ENCODE assay signal across 24 cellular contexts in the genomic region with DNA sequence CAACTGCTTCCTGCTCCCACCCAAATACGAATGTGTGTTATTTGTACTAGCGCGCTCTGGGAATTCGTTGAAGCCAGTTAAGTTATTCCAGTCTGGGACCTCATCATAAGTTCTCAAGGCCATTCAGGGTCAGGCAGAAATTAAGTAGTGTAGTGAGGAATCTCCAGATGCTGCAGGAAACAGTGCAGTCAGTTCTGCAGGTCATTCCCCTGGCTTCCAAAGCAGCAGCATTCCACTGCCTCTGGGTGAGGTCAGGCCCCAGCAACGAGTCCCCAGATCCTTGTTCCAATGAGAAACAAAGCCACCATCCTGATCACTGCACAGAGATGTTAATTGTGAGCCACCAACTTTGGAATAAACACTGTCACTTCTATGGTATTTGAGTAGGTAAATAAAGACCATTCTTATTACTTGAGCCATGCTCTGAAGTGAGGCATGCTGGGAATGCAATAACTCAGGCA. TPM values are rescaled to one million over a fixed set of nuclear protein-coding genes. Genes with fewer than 3 reads are reported as not detected.
DNase-seq lines count a peak whose midpoint lies in the region; ATAC-seq and TF ChIP-seq lines count a peak whose summit lies in the region.
"Had no signal": no experiment of that assay in that cellular context is flagged by ENCODE, and none has a peak within 500 bp of the region (broad histone marks: within the 10 kb centered on the region; RNA-seq: fewer than 3 reads in every experiment).

No MANE protein-coding gene starts in this region.

- no peak overlapping the region for H4K91ac ChIP-seq in trophoblast cell (ENCODE audit: low read depth, low read length)

- no peaks in the 10 kb centered on the region for H3K79me1 ChIP-seq in trophoblast cell (ENCODE audit: low read length)

- peaks cover 0 to 1% (median 0%) of the 10 kb centered on the region in 11 donors for H3K9me3 Mint-ChIP-seq in naive thymus-derived CD4-positive, alpha-beta T cell
- H3K9me3 Mint-ChIP-seq: activated CD8-positive, alpha-beta T cell treated with anti-CD3 and anti-CD28 coated beads for 36 hours; activated naive CD4-positive, alpha-beta T cell treated with anti-CD3 and anti-CD28 coated beads for 36 hours; T-helper 2 cell treated with Interferon-gamma antibody and Interleukin-4, amounts not matched to agents 5 μg/mL and 100 μg/mL, for 36 hours had no signal

- H3K79me2 ChIP-seq in PC-3 (ENCODE audit: low read length) = no peaks in the 10 kb centered on the region
- H3K79me2 ChIP-seq in trophoblast cell (ENCODE audit: control insufficient read depth, insufficient read depth, low read length, poor library complexity) = no peaks in the 10 kb centered on the region

- intact Hi-C loops in PC-3 (cut with micrococcal nuclease) (no loop called here), heart left ventricle (cut with DNase I) (loop anchor here in 1 of 10 donors (10.0 kb wide), 1 partner anchor 652 kb away; no protein-coding TSS in a partner anchor), dorsolateral prefrontal cortex (cut with DNase I) (loop anchor here in 1 of 2 donors (5.0 kb wide), 1 partner anchor 36 kb away; no protein-coding TSS in a partner anchor)
- intact Hi-C loops in naive thymus-derived CD4-positive, alpha-beta T cell (cut with micrococcal nuclease) = no loop called here

- H3K4me1 Mint-ChIP-seq in naive thymus-derived CD4-positive, alpha-beta T cell = no peaks in the 10 kb centered on the region
- H3K4me1 Mint-ChIP-seq: CD14-positive monocyte had no signal

- H3K4me3 ChIP-seq in PC-3 (ENCODE audit: low read length) (no peak overlapping the region), heart left ventricle (no peak overlapping the region), trophoblast cell (ENCODE audit: low read depth, low read length) (no peak overlapping the region), dorsolateral prefrontal cortex (no peak overlapping the region)
- H3K4me3 ChIP-seq in naive thymus-derived CD4-positive, alpha-beta T cell (ENCODE audit: low read length) = no peak overlapping the region
- H3K4me3 ChIP-seq: GM12878, lower lobe of right lung had no signal

- no peak overlapping the region for H4K12ac ChIP-seq in trophoblast cell (ENCODE audit: low read depth, low read length)

- no peaks in the 10 kb centered on the region for H3K9me2 ChIP-seq in PC-3 (replicated peaks; ENCODE audit: low read length)

- H3K4me2 ChIP-seq in PC-3 (ENCODE audit: low read length) = no peak overlapping the region
- no peak overlapping the region for H3K4me2 ChIP-seq in trophoblast cell (ENCODE audit: low read length)

- no peaks in the 10 kb centered on the region for H4K20me1 ChIP-seq in PC-3 (ENCODE audit: low read length)

- no peak overlapping the region for H3K27ac Mint-ChIP-seq in naive thymus-derived CD4-positive, alpha-beta T cell
- H3K27ac Mint-ChIP-seq: activated CD8-positive, alpha-beta T cell treated with anti-CD3 and anti-CD28 coated beads for 36 hours; activated naive CD4-positive, alpha-beta T cell treated with anti-CD3 and anti-CD28 coated beads for 36 hours; CD14-positive monocyte; T-helper 2 cell treated with Interferon-gamma antibody and Interleukin-4, amounts not matched to agents 5 μg/mL and 100 μg/mL, for 36 hours had no signal

- no peak overlapping the region for H4K8ac ChIP-seq in trophoblast cell (ENCODE audit: low read depth, low read length)

- no peak overlapping the region for H3K9ac ChIP-seq in PC-3 (ENCODE audit: low read length)
- no peak overlapping the region for H3K9ac ChIP-seq in trophoblast cell (ENCODE audit: low read length)

- no peak overlapping the region for H2BK120ac ChIP-seq in trophoblast cell (ENCODE audit: insufficient read depth, low read length, poor library complexity)

- no TSS peak for BruUV-seq in PC-3 (replicated peaks; lab: Mats Ljungman, UMichigan)

- H2AFZ ChIP-seq in PC-3 (ENCODE audit: low read length) (peak overlapping the region; percentile 13; the same call in 1 of the 2 replicates), trophoblast cell (ENCODE audit: insufficient read depth, low read length, poor library complexity) (peak overlapping the region; percentile 8)

- WGBS in heart left ventricle, 4 donors = 49 to 71% (median 57%) methylated on average over 4 to 5 of the region's 5 CpGs
- WGBS in trophoblast cell (ENCODE audit: extremely low coverage, insufficient coverage, insufficient read length) = no CpG with 5 or more reads among the region's 5 CpGs

- peaks cover 0 to 5% (median 0%) of the 10 kb centered on the region in 5 donors for H3K27me3 Mint-ChIP-seq in naive thymus-derived CD4-positive, alpha-beta T cell
- H3K27me3 Mint-ChIP-seq: activated CD8-positive, alpha-beta T cell treated with anti-CD3 and anti-CD28 coated beads for 36 hours had no signal

- no peak overlapping the region for H3K23ac ChIP-seq in trophoblast cell (ENCODE audit: low read length)

- no peaks in the 10 kb centered on the region for H3F3A ChIP-seq in PC-3 (ENCODE audit: low read length, unreplicated experiment)

- H3K27ac ChIP-seq in PC-3 (ENCODE audit: low read length) = 0 out of 2 replicates have a peak overlapping the region, but pooled peaks have one; percentile 12
- H3K27ac ChIP-seq in heart left ventricle = peak overlapping the region in 8 of 12 donors; percentile 3 to 82 (median 52)
- H3K27ac ChIP-seq in trophoblast cell (ENCODE audit: low read depth, low read length) = no peak overlapping the region
- H3K27ac ChIP-seq in dorsolateral prefrontal cortex = peak overlapping the region in 20 of 59 donors; percentile 3 to 83 (median 61)
- no peak overlapping the region for H3K27ac ChIP-seq in naive thymus-derived CD4-positive, alpha-beta T cell (ENCODE audit: low read depth, low read length)
- H3K27ac ChIP-seq: lower lobe of right lung, WERI-Rb-1 had no signal

- H2AK5ac ChIP-seq in trophoblast cell (ENCODE audit: low read length) = no peak overlapping the region

- no peak overlapping the region for H2BK12ac ChIP-seq in trophoblast cell (ENCODE audit: low read length)

- no peaks in the 10 kb centered on the region for H3K9me3 ChIP-seq in PC-3 (ENCODE audit: low read length)
- no peaks in the 10 kb centered on the region for H3K9me3 ChIP-seq in heart left ventricle
- no peaks in the 10 kb centered on the region for H3K9me3 ChIP-seq in trophoblast cell (ENCODE audit: insufficient read depth, low read depth, low read length)
- no peaks in the 10 kb centered on the region for H3K9me3 ChIP-seq in naive thymus-derived CD4-positive, alpha-beta T cell (ENCODE audit: control insufficient read depth in 2 of 3, low read length in 3 of 3)
- H3K9me3 ChIP-seq: lower lobe of right lung had no signal

- TF ChIP-seq CTCF in PC-3 (conservative IDR thresholded peaks at IDR 0.05; ENCODE audit: low read depth, low read length) (no peak), heart left ventricle (IDR thresholded peaks at IDR 0.05) (no peak), dorsolateral prefrontal cortex (IDR thresholded peaks at IDR 0.05 in 54 of 56, conservative IDR thresholded peaks at IDR 0.05 in 2 of 56; ENCODE audit: low read depth in 1 of 56, partially characterized antibody in 56 of 56) (no peak)

- no peak overlapping the region for H3K4ac ChIP-seq in trophoblast cell (ENCODE audit: low read depth, low read length)

- H3K36me3 ChIP-seq in PC-3 (ENCODE audit: low read depth, low read length) (no peaks in the 10 kb centered on the region), heart left ventricle (peaks cover 0 to 3% (median 0%) of the 10 kb centered on the region in 9 donors), trophoblast cell (ENCODE audit: control insufficient read depth in 1 of 2, insufficient read depth in 2 of 2, low read length in 2 of 2) (no peaks in the 10 kb centered on the region)
- H3K36me3 ChIP-seq in naive thymus-derived CD4-positive, alpha-beta T cell (ENCODE audit: control insufficient read depth in 2 of 3, insufficient read depth in 3 of 3, low read length in 3 of 3) = no peaks in the 10 kb centered on the region
- H3K36me3 ChIP-seq: lower lobe of right lung, WERI-Rb-1 had no signal

- H3K4me3 Mint-ChIP-seq in naive thymus-derived CD4-positive, alpha-beta T cell = no peak overlapping the region
- H3K4me3 Mint-ChIP-seq: activated CD8-positive, alpha-beta T cell treated with anti-CD3 and anti-CD28 coated beads for 36 hours; activated naive CD4-positive, alpha-beta T cell treated with anti-CD3 and anti-CD28 coated beads for 36 hours; CD14-positive monocyte; T-helper 2 cell treated with Interferon-gamma antibody and Interleukin-4, amounts not matched to agents 5 μg/mL and 100 μg/mL, for 36 hours had no signal

- H3K4me1 ChIP-seq in PC-3 (ENCODE audit: insufficient read depth, low read length) (peaks cover 19% of the 10 kb centered on the region), heart left ventricle (peaks cover 0 to 38% (median 1%) of the 10 kb centered on the region in 12 donors), trophoblast cell (ENCODE audit: control insufficient read depth in 1 of 2, insufficient read depth in 2 of 2, low read length in 2 of 2) (peaks cover 0 to 7% of the 10 kb centered on the region in 2 experiments)
- no peaks in the 10 kb centered on the region for H3K4me1 ChIP-seq in naive thymus-derived CD4-positive, alpha-beta T cell (ENCODE audit: control insufficient read depth in 2 of 2, insufficient read depth in 2 of 2, low read length in 2 of 2)

- peak; percentile 37 for ATAC-seq in PC-3
- peak; percentile 69 to 88 (median 80) for ATAC-seq in heart left ventricle
- ATAC-seq in naive thymus-derived CD4-positive, alpha-beta T cell = no peak
- ATAC-seq: activated CD8-positive, alpha-beta T cell treated with anti-CD3 and anti-CD28 coated beads for 36 hours; esophagus mucosa; GM12878; SK-N-SH treated with all-trans-retinoic acid at 6 μM for 48 hours had no signal

- no peaks in the 10 kb centered on the region for H3K36me3 Mint-ChIP-seq in naive thymus-derived CD4-positive, alpha-beta T cell
- H3K36me3 Mint-ChIP-seq: CD14-positive monocyte had no signal

- POLR2A ChIA-PET in PC-3 (lab: Charles Lee; ENCODE audit: unreplicated experiment) = no interaction called here
- POLR2A ChIA-PET in naive thymus-derived CD4-positive, alpha-beta T cell (lab: Charles Lee) = no interaction called here

- H3K14ac ChIP-seq in trophoblast cell (ENCODE audit: low read length) = no peak overlapping the region

- TF ChIP-seq POLR2A in heart left ventricle (IDR thresholded peaks at IDR 0.05) = no peak

- H3K18ac ChIP-seq in trophoblast cell (ENCODE audit: low read length) = no peak overlapping the region

- peak; percentile 25 for DNase-seq in AG08396 (ENCODE audit: low spot score)
- peak; percentile 64 for DNase-seq in PC-3
- peak in 4 of 5 donors; percentile 41 to 55 (median 49) for DNase-seq in heart left ventricle
- DNase-seq in trophoblast cell = peak; percentile 38 to 63
- no peak for DNase-seq in dermis blood vessel endothelial cell
- DNase-seq in dorsolateral prefrontal cortex = no peak
- no peak for DNase-seq in GM03348 (ENCODE audit: low spot score)
- DNase-seq in naive thymus-derived CD4-positive, alpha-beta T cell = no peak
- DNase-seq: activated CD8-positive, alpha-beta T cell treated with anti-CD3 and anti-CD28 coated beads for 36 hours; activated naive CD4-positive, alpha-beta T cell treated with anti-CD3 and anti-CD28 coated beads for 36 hours; activated T-cell treated with anti-CD3 and anti-CD28 coated beads, Interleukin-2, amount 50 U/mL, for 1 hour; effector CD4-positive, alpha-beta T cell; KBM-7; lower lobe of right lung; MV-4-11; NCI-H187 treated with DMSO at 0.1 percent for 48 hours; NCI-H446; stimulated activated CD4-positive, alpha-beta T cell treated with anti-CD3 and anti-CD28 coated beads, Interleukin-15, amount 100 ng/mL, for 24 hours; WERI-Rb-1 had no signal

- no peak overlapping the region for H2BK5ac ChIP-seq in trophoblast cell (ENCODE audit: low read depth, low read length, poor library complexity)

- H3K27me3 ChIP-seq in PC-3 (ENCODE audit: low read length) = no peaks in the 10 kb centered on the region
- no peaks in the 10 kb centered on the region for H3K27me3 ChIP-seq in heart left ventricle
- no peaks in the 10 kb centered on the region for H3K27me3 ChIP-seq in trophoblast cell (ENCODE audit: insufficient read depth, low read length)
- no peaks in the 10 kb centered on the region for H3K27me3 ChIP-seq in dorsolateral prefrontal cortex
- H3K27me3 ChIP-seq in naive thymus-derived CD4-positive, alpha-beta T cell (ENCODE audit: control insufficient read depth in 2 of 2, insufficient read depth in 2 of 2, low read length in 2 of 2) = no peaks in the 10 kb centered on the region

- CTCF ChIA-PET in PC-3 (lab: Charles Lee) = no interaction called here
- CTCF ChIA-PET in naive thymus-derived CD4-positive, alpha-beta T cell (lab: Charles Lee) = no interaction called here

RNA-seq across cellular contexts. Expression of a gene that starts 33.1 kb away (rescaled TPM):
- total RNA-seq in PC-3 (2014; rRNA removed) = 0.04 and 0.17 TPM in 2 replicates
- total RNA-seq in heart left ventricle = 10 to 100 TPM in 2 of 9 donors, 1 to 10 TPM in 7; 4.1 to 34.4 (median 7.9) TPM
- under 1 TPM; 0.50 to 0.85 TPM for polyA plus RNA-seq in heart left ventricle
- polyA plus RNA-seq in trophoblast cell (2013) = 6.2 and 6.4 TPM in 2 replicates
- total RNA-seq in dermis blood vessel endothelial cell = under 0.01 and 0.05 TPM in 2 replicates
- total RNA-seq in dorsolateral prefrontal cortex = 10 to 100 TPM in 44 of 120 experiments, 1 to 10 TPM in 76; 1.8 to 21.3 (median 8.4) TPM
- total RNA-seq in naive thymus-derived CD4-positive, alpha-beta T cell = under 1 TPM in 2 of 5 experiments, not detected in 3; 0.08 to 0.22 TPM
- not detected for polyA plus RNA-seq in naive thymus-derived CD4-positive, alpha-beta T cell
- total RNA-seq: activated CD8-positive, alpha-beta T cell treated with anti-CD3 and anti-CD28 coated beads for 36 hours; activated naive CD4-positive, alpha-beta T cell treated with anti-CD3 and anti-CD28 coated beads for 36 hours had no signal
- polyA plus RNA-seq: CD14-positive monocyte had no signal

Comparison
In these comparisons a context has a peak if more than half of its experiments do, and no peak if none do; other contexts are left out.
1. DNase-seq: peak in AG08396 (single experiment), PC-3 (single experiment), heart left ventricle (4 of 5) and trophoblast cell (2 of 2); none in dermis blood vessel endothelial cell (single experiment), dorsolateral prefrontal cortex (0 of 10), GM03348 (single experiment) and naive thymus-derived CD4-positive, alpha-beta T cell (0 of 9).
2. H3K27ac ChIP-seq: peak in PC-3 (single experiment) and heart left ventricle (8 of 12); none in trophoblast cell (single experiment) and naive thymus-derived CD4-positive, alpha-beta T cell (single experiment).